Comparison of ENCODE assay signal across 23 cellular contexts in the genomic region with DNA sequence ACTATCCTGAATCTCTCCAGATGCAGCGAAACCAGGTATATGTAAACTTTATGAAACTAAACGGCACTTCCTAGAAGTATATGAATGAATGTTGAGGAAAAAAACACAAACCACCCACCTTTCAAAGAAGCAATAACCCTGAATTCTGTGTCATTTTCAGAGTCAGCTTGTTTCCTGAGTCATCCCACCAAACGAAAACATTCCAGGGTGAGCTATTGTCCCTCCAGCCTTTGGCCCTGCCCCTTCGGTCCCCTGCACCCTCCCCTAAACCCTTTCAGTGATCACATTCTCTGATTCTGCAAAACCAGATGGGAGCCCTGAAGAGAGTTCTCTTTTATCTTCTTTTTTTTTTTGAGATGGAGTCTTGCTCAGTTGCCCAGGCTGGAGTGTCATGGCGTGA.
"Had no signal": no experiment of that assay in that cellular context is flagged by ENCODE, and none has a peak within 500 bp of the region (broad histone marks: within the 10 kb centered on the region; RNA-seq: fewer than 3 reads in every experiment).

No MANE protein-coding gene starts in this region.

- ATAC-seq: esophagus mucosa; gastrocnemius medialis; left cardiac atrium; left lung; mucosa of descending colon; natural killer cell treated with Interleukin-12 subunit alpha and Interleukin-12 subunit beta and Interleukin-15 and Interleukin-18, amount 100 ng/mL, for 72 hours; pancreas; right lobe of liver; stimulated activated effector memory CD8-positive, alpha-beta T cell treated with anti-CD3 and anti-CD28 coated beads, Interleukin-12 subunit alpha, Interleukin-12 subunit beta, amount 100 ng/mL, for 72 hours had no signal

- DNase-seq: colonic mucosa; effector CD8-positive, alpha-beta T cell; endodermal cell; foreskin fibroblast; gastrocnemius medialis; head of caudate nucleus; left cardiac atrium; left lung; mesenchymal stem cell; mucosa of descending colon; naive B cell; pancreas; right lobe of liver; small intestine; stimulated activated CD4-positive, alpha-beta T cell treated with anti-CD3 and anti-CD28 coated beads, Interleukin-12 subunit alpha, Interleukin-12 subunit beta, amount 100 ng/mL, for 4 hours; stimulated activated CD4-positive, alpha-beta T cell treated with anti-CD3 and anti-CD28 coated beads, Interleukin-1b, Interleukin-23, amount 100 ng/mL, for 48 hours; stimulated activated CD4-positive, alpha-beta T cell treated with anti-CD3 and anti-CD28 coated beads, Interleukin-4, amount 100 ng/mL, for 1 hour; stimulated activated naive CD4-positive, alpha-beta T cell treated with Interleukin-2 at 50 U/mL for 16 hours; stomach; thyroid gland had no signal
